Comparison of ENCODE assay signal across 9 cellular contexts in the genomic region with DNA sequence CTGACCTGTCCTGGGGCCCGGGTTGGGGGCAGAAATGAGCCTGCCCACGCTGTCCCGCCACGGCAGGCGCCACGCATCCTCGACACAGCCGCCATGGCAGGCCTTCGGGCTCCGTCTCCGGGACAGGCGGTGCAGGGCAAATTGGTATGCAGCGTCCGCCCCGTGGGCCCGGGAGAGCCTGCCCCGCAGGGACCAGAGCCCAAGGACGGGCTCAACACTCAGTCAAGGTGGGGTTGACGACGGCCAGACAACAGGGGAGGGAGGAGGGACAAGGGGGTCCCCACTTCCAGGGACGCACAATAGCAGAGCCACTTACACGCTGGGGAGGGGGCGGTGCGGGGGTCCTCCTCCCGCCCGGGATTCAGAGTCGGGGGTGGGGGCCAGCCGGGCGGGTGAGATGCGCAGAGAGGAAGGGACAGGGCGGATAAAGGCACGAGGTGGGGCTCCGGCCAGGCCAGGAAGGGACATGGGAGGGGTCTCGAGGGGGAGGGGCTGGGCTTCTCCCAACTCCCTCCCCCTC. TPM values are rescaled to one million over a fixed set of nuclear protein-coding genes. Genes with fewer than 3 reads are reported as not detected.
DNase-seq lines count a peak whose midpoint lies in the region; ATAC-seq and TF ChIP-seq lines count a peak whose summit lies in the region.
"Had no signal": no experiment of that assay in that cellular context is flagged by ENCODE, and none has a peak within 500 bp of the region (broad histone marks: within the 10 kb centered on the region; RNA-seq: fewer than 3 reads in every experiment).

No MANE protein-coding gene starts in this region.

- WGBS in GM23248 (ENCODE audit: low coverage in 1 of 2, low lambda C conversion rate in 2 of 2, missing lambda C conversion rate in 2 of 2), 2 experiments, result 30 to 40% methylated on average over 11 to 28 of the region's 34 CpGs

- H3K4me2 ChIP-seq in GM23248 (ENCODE audit: unreplicated experiment), result peak overlapping the region; percentile 45

- no peaks in the 10 kb centered on the region for H4K20me1 ChIP-seq in GM23248 (ENCODE audit: insufficient read depth)

- no peak for ATAC-seq in GM21723 (IDR thresholded peaks at IDR 0.05; ENCODE audit: unreplicated experiment)
- no peak for ATAC-seq in HG02623 (IDR thresholded peaks at IDR 0.05; ENCODE audit: unreplicated experiment)
- ATAC-seq: gastrocnemius medialis had no signal

- H3K4me1 ChIP-seq in GM23248 (ENCODE audit: insufficient read depth) (peaks cover 31% of the 10 kb centered on the region), iPS-20b (ENCODE audit: insufficient read depth, low read length) (no peaks in the 10 kb centered on the region; the same call in 1 of the 2 replicates)

- no peaks in the 10 kb centered on the region for H3K36me3 ChIP-seq in GM23248 (ENCODE audit: low read depth)
- H3K36me3 ChIP-seq in WERI-Rb-1, result peaks cover 34% of the 10 kb centered on the region
- peaks cover 7% of the 10 kb centered on the region; the same call in 1 of the 2 replicates for H3K36me3 ChIP-seq in iPS-20b (ENCODE audit: insufficient read depth, low read depth, low read length)

- H3K27ac ChIP-seq in GM23248 (no peak overlapping the region), WERI-Rb-1 (peak overlapping the region; percentile 92), iPS-20b (ENCODE audit: low read length) (no peak overlapping the region), skin epidermis (peak overlapping the region in 1 of 21 experiments; percentile 24)
- H3K27ac ChIP-seq: gastrocnemius medialis had no signal

- 0 out of 2 replicates have a peak overlapping the region, but pooled peaks have one; percentile 35 for H2AFZ ChIP-seq in GM23248

- H3K4me3 ChIP-seq in GM23248, result peak overlapping the region; percentile 56
- peak overlapping the region; percentile 34 for H3K4me3 ChIP-seq in WERI-Rb-1 (ENCODE audit: low read depth, low read length)
- H3K4me3 ChIP-seq in iPS-20b (ENCODE audit: low read length), result peak overlapping the region; percentile 56; the same call in 1 of the 2 replicates
- peak overlapping the region in 5 of 7 experiments; percentile 31 to 51 (median 46) for H3K4me3 ChIP-seq in skin epidermis

- in situ Hi-C loops in GM23248 (cut with MboI), result no loop called here

- H3K27me3 ChIP-seq in GM23248 (replicated peaks; ENCODE audit: insufficient read depth) (no peaks in the 10 kb centered on the region), WERI-Rb-1 (ENCODE audit: insufficient read depth, low read depth, severe bottlenecking) (no peaks in the 10 kb centered on the region), iPS-20b (ENCODE audit: insufficient read depth, low read length) (no peaks in the 10 kb centered on the region)

- H3K9ac ChIP-seq in GM23248 (peak overlapping the region; percentile 20), iPS-20b (ENCODE audit: low read depth, low read length) (no peak overlapping the region)

- H3K79me2 ChIP-seq in GM23248 (ENCODE audit: insufficient read depth), result peaks cover 16% of the 10 kb centered on the region

- H3K9me2 ChIP-seq in GM23248 (ENCODE audit: insufficient read depth), result no peaks in the 10 kb centered on the region

- no peak for TF ChIP-seq CTCF in WERI-Rb-1 (IDR thresholded peaks at IDR 0.05; ENCODE audit: low read depth, low read length)

- no peak for DNase-seq in GM23248
- no peak for DNase-seq in WERI-Rb-1
- DNase-seq in amniotic stem cell (lab: John Stamatoyannopoulos, UW), result no peak
- no peak for DNase-seq in stimulated activated CD4-positive, alpha-beta T cell treated with anti-CD3 and anti-CD28 coated beads, Interleukin-4, amount 100 ng/mL, for 1 hour
- DNase-seq: gastrocnemius medialis had no signal

- peaks cover 14% of the 10 kb centered on the region for H3F3A ChIP-seq in GM23248 (ENCODE audit: insufficient read depth)

- H3K9me3 ChIP-seq in GM23248 (ENCODE audit: low read depth) (no peaks in the 10 kb centered on the region), WERI-Rb-1 (ENCODE audit: severe bottlenecking) (no peaks in the 10 kb centered on the region), iPS-20b (ENCODE audit: insufficient read depth, low read depth, low read length) (no peaks in the 10 kb centered on the region)
- H3K9me3 ChIP-seq: gastrocnemius medialis had no signal

RNA-seq across cellular contexts. Expression of a gene that starts 1.2 kb away (rescaled TPM):
- 3.5 and 9.0 TPM in 2 replicates for total RNA-seq in GM23248 (2014; rRNA removed; shearing (Covaris generic))
- 3.3 and 3.4 TPM in 2 replicates for polyA plus RNA-seq in GM23248 (2016; fragmentation: Nextera tagmentation; extraction: Ambion mirVana)
- total RNA-seq: gastrocnemius medialis had no signal

RNA-seq across cellular contexts. Expression of a gene that starts 4.6 kb away (rescaled TPM):
- 20.5 and 33.7 TPM in 2 replicates for total RNA-seq in GM23248 (2014; rRNA removed; shearing (Covaris generic))
- polyA plus RNA-seq in GM23248 (2016; fragmentation: Nextera tagmentation; extraction: Ambion mirVana), result 47.2 and 49.4 TPM in 2 replicates

RNA-seq across cellular contexts. Expression of a gene that starts 10.1 kb away (rescaled TPM):
- total RNA-seq in GM23248 (2014; rRNA removed; shearing (Covaris generic)), result 9.0 TPM in 1 of 2 replicates, not detected in the other
- polyA plus RNA-seq in GM23248 (2016; fragmentation: Nextera tagmentation; extraction: Ambion mirVana), result 24.3 and 30.6 TPM in 2 replicates

RNA-seq across cellular contexts. Expression of a gene that starts 18.8 kb away (rescaled TPM):
- 53.1 and 66.8 TPM in 2 replicates for total RNA-seq in GM23248 (2014; rRNA removed; shearing (Covaris generic))
- polyA plus RNA-seq in GM23248 (2016; fragmentation: Nextera tagmentation; extraction: Ambion mirVana), result 25.8 and 28.6 TPM in 2 replicates

RNA-seq across cellular contexts. Expression of a gene that starts 21.0 kb away (rescaled TPM):
- total RNA-seq in GM23248 (2014; rRNA removed; shearing (Covaris generic)), result 9.7 and 14.8 TPM in 2 replicates
- 4.6 and 4.8 TPM in 2 replicates for polyA plus RNA-seq in GM23248 (2016; fragmentation: Nextera tagmentation; extraction: Ambion mirVana)
